1 cellular context compared by ENCODE assay signal in the genomic region with DNA sequence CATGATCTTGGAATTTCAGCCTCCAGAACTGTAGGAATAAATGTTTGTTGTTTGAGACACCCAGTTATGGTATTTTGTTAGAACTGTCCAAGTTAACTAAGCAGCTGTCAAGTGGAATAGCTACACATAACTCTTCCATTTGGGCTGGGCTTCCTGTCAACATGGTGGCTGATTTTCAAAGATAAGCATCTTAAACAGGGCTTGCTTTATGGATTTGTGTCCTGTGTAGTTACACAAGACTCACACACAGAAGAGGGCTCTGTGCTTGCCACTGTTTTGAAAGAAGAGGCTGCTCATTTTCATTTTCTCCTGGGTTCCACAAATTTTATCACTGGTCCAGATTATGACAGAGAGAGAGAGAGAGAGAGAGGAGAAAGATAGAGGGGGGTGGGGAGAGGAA.
TF ChIP-seq lines count a peak whose summit lies in the region.

No MANE protein-coding gene starts in this region.

TF ChIP-seq in HepG2, 621 proteins besides CTCF, POLR2A, EP300 and RAD21 (continues in another document):
- TF ChIP-seq SOX5 (CRISPR knock-in tag; IDR thresholded peaks at IDR 0.05; ENCODE audit: borderline replicate concordance) (peak; percentile 58), REXO4 (CRISPR knock-in tag; IDR thresholded peaks at IDR 0.05; ENCODE audit: borderline replicate concordance) (no peak), ZMYM4 (CRISPR knock-in tag; IDR thresholded peaks at IDR 0.05) (peak; percentile 43; the same call in 1 of the 2 replicates), ISL2 (CRISPR knock-in tag; IDR thresholded peaks at IDR 0.05) (peak; percentile 51), GATAD1 (CRISPR knock-in tag; IDR thresholded peaks at IDR 0.05) (0 out of 2 replicates have a peak, but pooled peaks have one; percentile 13), LCORL (IDR thresholded peaks at IDR 0.05) (no peak), LCORL (CRISPR knock-in tag; IDR thresholded peaks at IDR 0.05) (no peak), ZKSCAN8 (CRISPR knock-in tag; IDR thresholded peaks at IDR 0.05; ENCODE audit: borderline replicate concordance) (0 out of 2 replicates have a peak, but pooled peaks have one; percentile 29), ATF1 (CRISPR knock-in tag; IDR thresholded peaks at IDR 0.05) (peak; percentile 40; the same call in 1 of the 2 replicates), ARID2 (CRISPR knock-in tag; IDR thresholded peaks at IDR 0.05; ENCODE audit: borderline replicate concordance) (no peak), SOX13 (IDR thresholded peaks at IDR 0.05) (no peak), SOX13 (CRISPR knock-in tag; conservative IDR thresholded peaks at IDR 0.05 in 1 of 2, IDR thresholded peaks at IDR 0.05 in 1 of 2) (peak in 1 of 2 experiments; percentile 61; a peak in 1 of 4 replicates), ETV5 (CRISPR knock-in tag; IDR thresholded peaks at IDR 0.05; ENCODE audit: borderline replicate concordance) (peak; percentile 45; the same call in 1 of the 2 replicates), ZNF792 (CRISPR knock-in tag; IDR thresholded peaks at IDR 0.05) (peak; percentile 93; the same call in 1 of the 2 replicates), GATAD2A (CRISPR knock-in tag; IDR thresholded peaks at IDR 0.05) (peak; percentile 60), FOXA3 (CRISPR knock-in tag; IDR thresholded peaks at IDR 0.05) (peak; percentile 75; the same call in 1 of the 2 replicates), ZNF782 (CRISPR knock-in tag; IDR thresholded peaks at IDR 0.05; ENCODE audit: borderline replicate concordance) (no peak), SMAD3 (CRISPR knock-in tag; IDR thresholded peaks at IDR 0.05) (0 out of 2 replicates have a peak, but pooled peaks have one; percentile 29), EHMT2 (IDR thresholded peaks at IDR 0.05; ENCODE audit: borderline replicate concordance, low read depth, low read length) (peak; percentile 35; the same call in 1 of the 2 replicates), NCOA2 (CRISPR knock-in tag; IDR thresholded peaks at IDR 0.05) (peak; percentile 63), PHF21A (CRISPR knock-in tag; IDR thresholded peaks at IDR 0.05) (no peak), ZNF75D (CRISPR knock-in tag; IDR thresholded peaks at IDR 0.05; ENCODE audit: borderline replicate concordance) (no peak), CBFB (CRISPR knock-in tag; IDR thresholded peaks at IDR 0.05) (0 out of 2 replicates have a peak, but pooled peaks have one; percentile 16), KLF16 (CRISPR knock-in tag; IDR thresholded peaks at IDR 0.05) (peak in 1 of 2 experiments; percentile 34; a peak in 1 of 4 replicates), ZNF205 (CRISPR knock-in tag; IDR thresholded peaks at IDR 0.05) (no peak), SAP130 (CRISPR knock-in tag; IDR thresholded peaks at IDR 0.05; ENCODE audit: low read depth) (peak; percentile 39), RCOR2 (CRISPR knock-in tag; IDR thresholded peaks at IDR 0.05) (0 out of 2 replicates have a peak, but pooled peaks have one; percentile 11), ZNF331 (CRISPR knock-in tag; IDR thresholded peaks at IDR 0.05) (peak; percentile 30; the same call in 1 of the 2 replicates), HNF4A (CRISPR knock-in tag; IDR thresholded peaks at IDR 0.05) (0 out of 2 replicates have a peak, but pooled peaks have one; percentile 30), ZNF430 (CRISPR knock-in tag; IDR thresholded peaks at IDR 0.05) (no peak), FOXO1 (CRISPR knock-in tag; IDR thresholded peaks at IDR 0.05) (0 out of 2 replicates have a peak, but pooled peaks have one; percentile 28), ZNF235 (CRISPR knock-in tag; IDR thresholded peaks at IDR 0.05; ENCODE audit: borderline replicate concordance) (no peak), FOXK1 (CRISPR knock-in tag; IDR thresholded peaks at IDR 0.05; ENCODE audit: borderline replicate concordance, low read depth) (peak; percentile 36; the same call in 1 of the 2 replicates), HMG20A (CRISPR knock-in tag; IDR thresholded peaks at IDR 0.05; ENCODE audit: borderline replicate concordance) (peak; percentile 21; the same call in 1 of the 2 replicates), ZNF644 (CRISPR knock-in tag; IDR thresholded peaks at IDR 0.05; ENCODE audit: low read depth) (peak; percentile 99), EEA1 (CRISPR knock-in tag; IDR thresholded peaks at IDR 0.05; ENCODE audit: borderline replicate concordance) (no peak), FOXJ3 (CRISPR knock-in tag; IDR thresholded peaks at IDR 0.05; ENCODE audit: borderline replicate concordance) (peak; percentile 54; the same call in 1 of the 2 replicates)
- TF ChIP-seq, protein P1, sequence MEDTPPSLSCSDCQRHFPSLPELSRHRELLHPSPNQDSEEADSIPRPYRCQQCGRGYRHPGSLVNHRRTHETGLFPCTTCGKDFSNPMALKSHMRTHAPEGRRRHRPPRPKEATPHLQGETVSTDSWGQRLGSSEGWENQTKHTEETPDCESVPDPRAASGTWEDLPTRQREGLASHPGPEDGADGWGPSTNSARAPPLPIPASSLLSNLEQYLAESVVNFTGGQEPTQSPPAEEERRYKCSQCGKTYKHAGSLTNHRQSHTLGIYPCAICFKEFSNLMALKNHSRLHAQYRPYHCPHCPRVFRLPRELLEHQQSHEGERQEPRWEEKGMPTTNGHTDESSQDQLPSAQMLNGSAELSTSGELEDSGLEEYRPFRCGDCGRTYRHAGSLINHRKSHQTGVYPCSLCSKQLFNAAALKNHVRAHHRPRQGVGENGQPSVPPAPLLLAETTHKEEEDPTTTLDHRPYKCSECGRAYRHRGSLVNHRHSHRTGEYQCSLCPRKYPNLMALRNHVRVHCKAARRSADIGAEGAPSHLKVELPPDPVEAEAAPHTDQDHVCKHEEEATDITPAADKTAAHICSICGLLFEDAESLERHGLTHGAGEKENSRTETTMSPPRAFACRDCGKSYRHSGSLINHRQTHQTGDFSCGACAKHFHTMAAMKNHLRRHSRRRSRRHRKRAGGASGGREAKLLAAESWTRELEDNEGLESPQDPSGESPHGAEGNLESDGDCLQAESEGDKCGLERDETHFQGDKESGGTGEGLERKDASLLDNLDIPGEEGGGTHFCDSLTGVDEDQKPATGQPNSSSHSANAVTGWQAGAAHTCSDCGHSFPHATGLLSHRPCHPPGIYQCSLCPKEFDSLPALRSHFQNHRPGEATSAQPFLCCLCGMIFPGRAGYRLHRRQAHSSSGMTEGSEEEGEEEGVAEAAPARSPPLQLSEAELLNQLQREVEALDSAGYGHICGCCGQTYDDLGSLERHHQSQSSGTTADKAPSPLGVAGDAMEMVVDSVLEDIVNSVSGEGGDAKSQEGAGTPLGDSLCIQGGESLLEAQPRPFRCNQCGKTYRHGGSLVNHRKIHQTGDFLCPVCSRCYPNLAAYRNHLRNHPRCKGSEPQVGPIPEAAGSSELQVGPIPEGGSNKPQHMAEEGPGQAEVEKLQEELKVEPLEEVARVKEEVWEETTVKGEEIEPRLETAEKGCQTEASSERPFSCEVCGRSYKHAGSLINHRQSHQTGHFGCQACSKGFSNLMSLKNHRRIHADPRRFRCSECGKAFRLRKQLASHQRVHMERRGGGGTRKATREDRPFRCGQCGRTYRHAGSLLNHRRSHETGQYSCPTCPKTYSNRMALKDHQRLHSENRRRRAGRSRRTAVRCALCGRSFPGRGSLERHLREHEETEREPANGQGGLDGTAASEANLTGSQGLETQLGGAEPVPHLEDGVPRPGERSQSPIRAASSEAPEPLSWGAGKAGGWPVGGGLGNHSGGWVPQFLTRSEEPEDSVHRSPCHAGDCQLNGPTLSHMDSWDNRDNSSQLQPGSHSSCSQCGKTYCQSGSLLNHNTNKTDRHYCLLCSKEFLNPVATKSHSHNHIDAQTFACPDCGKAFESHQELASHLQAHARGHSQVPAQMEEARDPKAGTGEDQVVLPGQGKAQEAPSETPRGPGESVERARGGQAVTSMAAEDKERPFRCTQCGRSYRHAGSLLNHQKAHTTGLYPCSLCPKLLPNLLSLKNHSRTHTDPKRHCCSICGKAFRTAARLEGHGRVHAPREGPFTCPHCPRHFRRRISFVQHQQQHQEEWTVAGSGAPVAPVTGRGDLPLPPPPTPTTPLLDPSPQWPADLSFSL (CRISPR knock-in tag; IDR thresholded peaks at IDR 0.05): peak; percentile 23; the same call in 1 of the 2 replicates
- TF ChIP-seq, protein P2, sequence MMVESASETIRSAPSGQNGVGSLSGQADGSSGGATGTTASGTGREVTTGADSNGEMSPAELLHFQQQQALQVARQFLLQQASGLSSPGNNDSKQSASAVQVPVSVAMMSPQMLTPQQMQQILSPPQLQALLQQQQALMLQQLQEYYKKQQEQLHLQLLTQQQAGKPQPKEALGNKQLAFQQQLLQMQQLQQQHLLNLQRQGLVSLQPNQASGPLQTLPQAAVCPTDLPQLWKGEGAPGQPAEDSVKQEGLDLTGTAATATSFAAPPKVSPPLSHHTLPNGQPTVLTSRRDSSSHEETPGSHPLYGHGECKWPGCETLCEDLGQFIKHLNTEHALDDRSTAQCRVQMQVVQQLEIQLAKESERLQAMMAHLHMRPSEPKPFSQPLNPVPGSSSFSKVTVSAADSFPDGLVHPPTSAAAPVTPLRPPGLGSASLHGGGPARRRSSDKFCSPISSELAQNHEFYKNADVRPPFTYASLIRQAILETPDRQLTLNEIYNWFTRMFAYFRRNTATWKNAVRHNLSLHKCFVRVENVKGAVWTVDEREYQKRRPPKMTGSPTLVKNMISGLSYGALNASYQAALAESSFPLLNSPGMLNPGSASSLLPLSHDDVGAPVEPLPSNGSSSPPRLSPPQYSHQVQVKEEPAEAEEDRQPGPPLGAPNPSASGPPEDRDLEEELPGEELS (CRISPR knock-in tag; IDR thresholded peaks at IDR 0.05): peak; percentile 28; the same call in 1 of the 2 replicates
- TF ChIP-seq, protein P3, sequence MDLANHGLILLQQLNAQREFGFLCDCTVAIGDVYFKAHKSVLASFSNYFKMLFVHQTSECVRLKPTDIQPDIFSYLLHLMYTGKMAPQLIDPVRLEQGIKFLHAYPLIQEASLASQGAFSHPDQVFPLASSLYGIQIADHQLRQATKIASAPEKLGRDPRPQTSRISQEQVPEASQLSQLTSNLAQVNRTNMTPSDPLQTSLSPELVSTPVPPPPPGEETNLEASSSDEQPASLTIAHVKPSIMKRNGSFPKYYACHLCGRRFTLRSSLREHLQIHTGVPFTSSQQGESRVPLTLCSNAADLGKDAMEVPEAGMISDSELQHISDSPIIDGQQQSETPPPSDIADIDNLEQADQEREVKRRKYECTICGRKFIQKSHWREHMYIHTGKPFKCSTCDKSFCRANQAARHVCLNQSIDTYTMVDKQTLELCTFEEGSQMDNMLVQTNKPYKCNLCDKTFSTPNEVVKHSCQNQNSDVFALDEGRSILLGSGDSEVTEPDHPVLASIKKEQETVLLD (CRISPR knock-in tag; IDR thresholded peaks at IDR 0.05; ENCODE audit: low read depth): no peak
- TF ChIP-seq, protein P4, sequence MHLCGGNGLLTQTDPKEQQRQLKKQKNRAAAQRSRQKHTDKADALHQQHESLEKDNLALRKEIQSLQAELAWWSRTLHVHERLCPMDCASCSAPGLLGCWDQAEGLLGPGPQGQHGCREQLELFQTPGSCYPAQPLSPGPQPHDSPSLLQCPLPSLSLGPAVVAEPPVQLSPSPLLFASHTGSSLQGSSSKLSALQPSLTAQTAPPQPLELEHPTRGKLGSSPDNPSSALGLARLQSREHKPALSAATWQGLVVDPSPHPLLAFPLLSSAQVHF (CRISPR knock-in tag; IDR thresholded peaks at IDR 0.05): no peak
- TF ChIP-seq, protein P5, sequence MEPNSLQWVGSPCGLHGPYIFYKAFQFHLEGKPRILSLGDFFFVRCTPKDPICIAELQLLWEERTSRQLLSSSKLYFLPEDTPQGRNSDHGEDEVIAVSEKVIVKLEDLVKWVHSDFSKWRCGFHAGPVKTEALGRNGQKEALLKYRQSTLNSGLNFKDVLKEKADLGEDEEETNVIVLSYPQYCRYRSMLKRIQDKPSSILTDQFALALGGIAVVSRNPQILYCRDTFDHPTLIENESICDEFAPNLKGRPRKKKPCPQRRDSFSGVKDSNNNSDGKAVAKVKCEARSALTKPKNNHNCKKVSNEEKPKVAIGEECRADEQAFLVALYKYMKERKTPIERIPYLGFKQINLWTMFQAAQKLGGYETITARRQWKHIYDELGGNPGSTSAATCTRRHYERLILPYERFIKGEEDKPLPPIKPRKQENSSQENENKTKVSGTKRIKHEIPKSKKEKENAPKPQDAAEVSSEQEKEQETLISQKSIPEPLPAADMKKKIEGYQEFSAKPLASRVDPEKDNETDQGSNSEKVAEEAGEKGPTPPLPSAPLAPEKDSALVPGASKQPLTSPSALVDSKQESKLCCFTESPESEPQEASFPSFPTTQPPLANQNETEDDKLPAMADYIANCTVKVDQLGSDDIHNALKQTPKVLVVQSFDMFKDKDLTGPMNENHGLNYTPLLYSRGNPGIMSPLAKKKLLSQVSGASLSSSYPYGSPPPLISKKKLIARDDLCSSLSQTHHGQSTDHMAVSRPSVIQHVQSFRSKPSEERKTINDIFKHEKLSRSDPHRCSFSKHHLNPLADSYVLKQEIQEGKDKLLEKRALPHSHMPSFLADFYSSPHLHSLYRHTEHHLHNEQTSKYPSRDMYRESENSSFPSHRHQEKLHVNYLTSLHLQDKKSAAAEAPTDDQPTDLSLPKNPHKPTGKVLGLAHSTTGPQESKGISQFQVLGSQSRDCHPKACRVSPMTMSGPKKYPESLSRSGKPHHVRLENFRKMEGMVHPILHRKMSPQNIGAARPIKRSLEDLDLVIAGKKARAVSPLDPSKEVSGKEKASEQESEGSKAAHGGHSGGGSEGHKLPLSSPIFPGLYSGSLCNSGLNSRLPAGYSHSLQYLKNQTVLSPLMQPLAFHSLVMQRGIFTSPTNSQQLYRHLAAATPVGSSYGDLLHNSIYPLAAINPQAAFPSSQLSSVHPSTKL (CRISPR knock-in tag; IDR thresholded peaks at IDR 0.05): peak; percentile 78
- TF ChIP-seq, protein P6, sequence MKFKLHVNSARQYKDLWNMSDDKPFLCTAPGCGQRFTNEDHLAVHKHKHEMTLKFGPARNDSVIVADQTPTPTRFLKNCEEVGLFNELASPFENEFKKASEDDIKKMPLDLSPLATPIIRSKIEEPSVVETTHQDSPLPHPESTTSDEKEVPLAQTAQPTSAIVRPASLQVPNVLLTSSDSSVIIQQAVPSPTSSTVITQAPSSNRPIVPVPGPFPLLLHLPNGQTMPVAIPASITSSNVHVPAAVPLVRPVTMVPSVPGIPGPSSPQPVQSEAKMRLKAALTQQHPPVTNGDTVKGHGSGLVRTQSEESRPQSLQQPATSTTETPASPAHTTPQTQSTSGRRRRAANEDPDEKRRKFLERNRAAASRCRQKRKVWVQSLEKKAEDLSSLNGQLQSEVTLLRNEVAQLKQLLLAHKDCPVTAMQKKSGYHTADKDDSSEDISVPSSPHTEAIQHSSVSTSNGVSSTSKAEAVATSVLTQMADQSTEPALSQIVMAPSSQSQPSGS (CRISPR knock-in tag; IDR thresholded peaks at IDR 0.05): no peak
- TF ChIP-seq, protein P7, sequence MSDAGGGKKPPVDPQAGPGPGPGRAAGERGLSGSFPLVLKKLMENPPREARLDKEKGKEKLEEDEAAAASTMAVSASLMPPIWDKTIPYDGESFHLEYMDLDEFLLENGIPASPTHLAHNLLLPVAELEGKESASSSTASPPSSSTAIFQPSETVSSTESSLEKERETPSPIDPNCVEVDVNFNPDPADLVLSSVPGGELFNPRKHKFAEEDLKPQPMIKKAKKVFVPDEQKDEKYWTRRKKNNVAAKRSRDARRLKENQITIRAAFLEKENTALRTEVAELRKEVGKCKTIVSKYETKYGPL (CRISPR knock-in tag; IDR thresholded peaks at IDR 0.05): peak; percentile 11; the same call in 1 of the 2 replicates
